Comparison of ENCODE assay signal across 1 cellular context in the genomic region with DNA sequence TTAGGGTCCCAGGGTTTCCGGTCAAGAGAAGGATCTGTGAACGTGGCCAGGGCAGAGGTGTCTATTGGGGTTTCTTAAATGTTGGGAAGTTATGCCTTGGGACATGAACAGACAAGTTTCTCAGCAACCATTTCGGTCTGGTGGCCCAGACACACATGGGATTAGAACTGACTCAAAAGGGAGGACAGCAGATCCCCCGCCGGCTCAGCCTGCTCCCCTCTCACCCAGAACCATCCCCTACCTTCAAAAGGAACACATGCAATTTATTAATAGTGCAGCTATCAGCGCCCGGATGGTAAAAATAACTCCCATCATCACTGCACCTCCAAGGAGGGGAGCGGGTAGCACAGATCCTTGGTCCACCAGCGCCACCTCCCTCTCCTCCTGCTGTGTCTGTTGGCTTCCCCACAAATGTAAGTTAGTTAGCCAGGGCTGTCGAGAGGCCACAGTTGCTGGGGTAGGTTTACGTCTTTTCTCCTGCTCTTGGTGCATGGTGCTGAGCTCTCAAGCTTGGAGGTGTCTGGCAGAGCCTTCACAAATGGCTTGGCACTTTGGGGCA.
TF ChIP-seq lines count a peak whose summit lies in the region.

No MANE protein-coding gene starts in this region.

TF ChIP-seq in IMR-90, 13 proteins besides CTCF, POLR2A, EP300 and RAD21 (continued from another document):
- TF ChIP-seq FOS (IDR thresholded peaks at IDR 0.05; ENCODE audit: low read depth, low read length) (no peak), NFE2L2 (IDR thresholded peaks at IDR 0.05; ENCODE audit: low read depth, low read length) (no peak), CHD1 (IDR thresholded peaks at IDR 0.05; ENCODE audit: low read depth, low read length) (no peak), CEBPB (IDR thresholded peaks at IDR 0.05; ENCODE audit: low read depth, low read length) (no peak), MXI1 (IDR thresholded peaks at IDR 0.05; ENCODE audit: borderline replicate concordance, low read depth, low read length) (no peak), BHLHE40 (IDR thresholded peaks at IDR 0.05; ENCODE audit: low read depth, low read length) (no peak)
- TF ChIP-seq, protein P1, sequence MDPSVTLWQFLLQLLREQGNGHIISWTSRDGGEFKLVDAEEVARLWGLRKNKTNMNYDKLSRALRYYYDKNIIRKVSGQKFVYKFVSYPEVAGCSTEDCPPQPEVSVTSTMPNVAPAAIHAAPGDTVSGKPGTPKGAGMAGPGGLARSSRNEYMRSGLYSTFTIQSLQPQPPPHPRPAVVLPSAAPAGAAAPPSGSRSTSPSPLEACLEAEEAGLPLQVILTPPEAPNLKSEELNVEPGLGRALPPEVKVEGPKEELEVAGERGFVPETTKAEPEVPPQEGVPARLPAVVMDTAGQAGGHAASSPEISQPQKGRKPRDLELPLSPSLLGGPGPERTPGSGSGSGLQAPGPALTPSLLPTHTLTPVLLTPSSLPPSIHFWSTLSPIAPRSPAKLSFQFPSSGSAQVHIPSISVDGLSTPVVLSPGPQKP (IDR thresholded peaks at IDR 0.05; ENCODE audit: borderline replicate concordance, low read depth, low read length) = no peak
